ENCODE assay signal across 8 cellular contexts in the genomic region with DNA sequence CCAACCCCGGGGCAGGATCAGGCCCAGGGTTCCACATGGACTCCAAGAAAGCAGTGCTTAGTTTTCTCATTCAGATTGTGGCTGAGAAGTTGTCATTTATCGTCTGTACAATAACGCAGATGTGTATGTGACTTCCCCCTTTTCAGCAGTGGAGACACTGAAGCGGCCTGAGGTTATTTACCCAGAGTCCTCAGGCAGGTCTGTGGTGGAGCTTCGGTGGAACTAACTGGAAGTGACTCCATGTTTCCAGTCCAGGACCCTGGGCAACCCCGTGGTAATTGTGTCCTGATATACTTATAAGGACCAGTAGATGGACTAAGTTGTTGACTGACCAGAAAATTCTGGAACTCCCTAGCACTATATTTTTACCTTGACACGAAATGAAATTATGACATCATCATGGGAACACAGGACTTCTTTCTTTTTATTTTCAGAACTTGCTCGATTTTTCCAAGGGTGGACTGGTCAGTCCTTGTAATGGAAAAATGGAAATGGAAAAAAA. TPM values are rescaled to one million over a fixed set of nuclear protein-coding genes. Genes with fewer than 3 reads are reported as not detected.
A peak's percentile ranks its signal among the peaks of the same experiment; 100 is the strongest.
DNase-seq lines count a peak whose midpoint lies in the region; ATAC-seq and TF ChIP-seq lines count a peak whose summit lies in the region.

No MANE protein-coding gene starts in this region.

- no peak overlapping the region for H3K4ac ChIP-seq in neuronal stem cell (ENCODE audit: low read length)

- H3K23ac ChIP-seq in neuronal stem cell (ENCODE audit: low read depth, low read length, poor library complexity), result no peak overlapping the region

- peaks cover 0 to 10% of the 10 kb centered on the region in 2 donors for H3K36me3 ChIP-seq in neuronal stem cell (replicated peaks in 1 of 2; ENCODE audit: control insufficient read depth in 2 of 2, insufficient read depth in 2 of 2, low read length in 2 of 2)
- H3K36me3 ChIP-seq in sigmoid colon, result no peaks in the 10 kb centered on the region

- no peak overlapping the region for H2BK15ac ChIP-seq in neuronal stem cell (ENCODE audit: low read length)

- no peak for TF ChIP-seq CTCF in sigmoid colon (IDR thresholded peaks at IDR 0.05)

- no peak overlapping the region for H4K91ac ChIP-seq in neuronal stem cell (ENCODE audit: low read depth, low read length, poor library complexity)

- no peak overlapping the region for H2AFZ ChIP-seq in neuronal stem cell (ENCODE audit: low read length)

- no peak for ATAC-seq in right cardiac atrium

- H2AK5ac ChIP-seq in neuronal stem cell (ENCODE audit: low read depth, low read length), result no peak overlapping the region

- TF ChIP-seq EP300 in sigmoid colon (IDR thresholded peaks at IDR 0.05), result no peak

- peaks cover 10% of the 10 kb centered on the region for H3K79me1 ChIP-seq in neuronal stem cell (ENCODE audit: low read depth, low read length)

- no peak overlapping the region for H2BK120ac ChIP-seq in neuronal stem cell (ENCODE audit: low read depth, low read length)

- no peak overlapping the region for H3K9ac ChIP-seq in neuronal stem cell (ENCODE audit: low read depth, low read length, poor library complexity)

- peaks cover 0 to 8% of the 10 kb centered on the region in 2 donors for H3K4me1 ChIP-seq in neuronal stem cell (ENCODE audit: control insufficient read depth in 2 of 2, insufficient read depth in 1 of 2, low read depth in 1 of 2, low read length in 2 of 2)
- no peaks in the 10 kb centered on the region for H3K4me1 ChIP-seq in right cardiac atrium (ENCODE audit: control insufficient read depth, insufficient read depth, low read length)
- peaks cover 0 to 29% (median 25%) of the 10 kb centered on the region in 4 donors for H3K4me1 ChIP-seq in sigmoid colon

- H3K4me3 ChIP-seq in neuronal stem cell (ENCODE audit: low read length in 2 of 2), result no peak overlapping the region
- no peak overlapping the region for H3K4me3 ChIP-seq in right cardiac atrium (ENCODE audit: low read length)
- no peak overlapping the region for H3K4me3 ChIP-seq in sigmoid colon

- no peak for TF ChIP-seq POLR2A in sigmoid colon (IDR thresholded peaks at IDR 0.05)

- DNase-seq in stimulated activated CD4-positive, alpha-beta T cell treated with anti-CD3 and anti-CD28 coated beads, Interleukin-15, amount 100 ng/mL, for 24 hours, result peak; percentile 49
- DNase-seq in stimulated activated CD4-positive, alpha-beta T cell treated with anti-CD3 and anti-CD28 coated beads, Interleukin-4, amount 100 ng/mL, for 1 hour, result no peak
- DNase-seq in RPMI8226 (peak; percentile 67), epithelial cell of prostate (ENCODE audit: low read depth, low spot score) (no peak), neuronal stem cell (ENCODE audit: low spot score) (no peak), right cardiac atrium (no peak), sigmoid colon (no peak), NCI-H1417 treated with DMSO at 0.1 percent for 48 hours (lab: John Stamatoyannopoulos, UW) (no peak)

- H2BK12ac ChIP-seq in neuronal stem cell (ENCODE audit: low read length), result no peak overlapping the region

- H3K4me2 ChIP-seq in neuronal stem cell (ENCODE audit: insufficient read depth, low read length, poor library complexity, severe bottlenecking), result no peak overlapping the region

- no peak overlapping the region for H2BK5ac ChIP-seq in neuronal stem cell (ENCODE audit: low read length)

- intact Hi-C loops in right cardiac atrium (cut with DNase I), result loop anchor here in 1 of 4 donors (5.0 to 10.0 kb wide), 2 partner anchors 53 to 55 kb away; a partner anchor contains a TSS
- intact Hi-C loops in sigmoid colon (cut with DNase I), result loop anchor here (5.0 kb wide), 2 partner anchors 65 to 175 kb away; a partner anchor contains a TSS

- no peak overlapping the region for H3K14ac ChIP-seq in neuronal stem cell (ENCODE audit: low read length)

- no peaks in the 10 kb centered on the region for H3K9me3 ChIP-seq in neuronal stem cell (replicated peaks in 1 of 2; ENCODE audit: control insufficient read depth in 2 of 2, insufficient read depth in 1 of 2, low read depth in 1 of 2, low read length in 2 of 2)
- no peaks in the 10 kb centered on the region for H3K9me3 ChIP-seq in right cardiac atrium (ENCODE audit: control insufficient read depth, low read length)
- H3K9me3 ChIP-seq in sigmoid colon, result no peaks in the 10 kb centered on the region

- WGBS in neuronal stem cell (ENCODE audit: extremely low coverage in 2 of 2, insufficient read length in 2 of 2, insufficient replicate concordance in 1 of 2), 2 donors, result no CpG with 5 or more reads among the region's 8 CpGs
- 73% methylated on average over 8 of the region's 8 CpGs for WGBS in right cardiac atrium
- 57 to 80% methylated on average over 8 of the region's 8 CpGs for WGBS in sigmoid colon, 2 donors

- no peak overlapping the region for H4K8ac ChIP-seq in neuronal stem cell (ENCODE audit: low read depth, low read length)

- peak overlapping the region; percentile 92 for H3K27ac ChIP-seq in epithelial cell of prostate
- no peak overlapping the region for H3K27ac ChIP-seq in neuronal stem cell (replicated peaks; ENCODE audit: low read length)
- H3K27ac ChIP-seq in right cardiac atrium (ENCODE audit: low read length), result no peak overlapping the region
- H3K27ac ChIP-seq in sigmoid colon, result peak overlapping the region in 1 of 4 donors; percentile 99

- H3K27me3 ChIP-seq in neuronal stem cell (ENCODE audit: control insufficient read depth in 3 of 3, insufficient read depth in 3 of 3, low read depth in 1 of 3, low read length in 3 of 3) (peaks cover 0 to 15% (median 2%) of the 10 kb centered on the region in 3 experiments), right cardiac atrium (ENCODE audit: control insufficient read depth, insufficient read depth) (no peaks in the 10 kb centered on the region), sigmoid colon (no peaks in the 10 kb centered on the region)

- H3K18ac ChIP-seq in neuronal stem cell (ENCODE audit: low read length), result no peak overlapping the region

RNA-seq across cellular contexts. Expression of a gene that starts 1.0 kb away (rescaled TPM):
- polyA plus RNA-seq in neuronal stem cell (2013, experiment 1 of 2), result 11.5 TPM
- polyA plus RNA-seq in neuronal stem cell (2013, experiment 2 of 2), result 11.4 TPM
- total RNA-seq in right cardiac atrium (10 to 100 TPM; 21.9 to 32.6 (median 28.2) TPM), sigmoid colon (10 to 100 TPM in 1 of 4 donors, 1 to 10 TPM in 3; 7.7 to 11.5 (median 8.5) TPM)
- polyA plus RNA-seq in right cardiac atrium (63.8 TPM), sigmoid colon (10 to 100 TPM in 2 of 3 donors, 1 to 10 TPM in 1; 9.6 to 11.7 (median 10.9) TPM)

RNA-seq across cellular contexts. Expression of a gene that starts 53.7 kb away (rescaled TPM):
- 0.10 TPM for polyA plus RNA-seq in neuronal stem cell (2013, experiment 1 of 2)
- polyA plus RNA-seq in neuronal stem cell (2013, experiment 2 of 2), result 0.06 TPM
- total RNA-seq in right cardiac atrium (10 to 100 TPM in 3 of 4 donors, 1 to 10 TPM in 1; 9.0 to 16.1 (median 12.2) TPM), sigmoid colon (10 to 100 TPM; 10.3 to 12.2 (median 11.0) TPM)
- polyA plus RNA-seq in right cardiac atrium (3.0 TPM), sigmoid colon (1 to 10 TPM; 1.8 to 8.4 (median 3.2) TPM)

Comparison
In these comparisons a context has a peak if more than half of its experiments do, and no peak if none do; other contexts are left out.
1. DNase-seq: peak in stimulated activated CD4-positive, alpha-beta T cell treated with anti-CD3 and anti-CD28 coated beads, Interleukin-15, amount 100 ng/mL, for 24 hours (single experiment) and RPMI8226 (single experiment); none in stimulated activated CD4-positive, alpha-beta T cell treated with anti-CD3 and anti-CD28 coated beads, Interleukin-4, amount 100 ng/mL, for 1 hour (single experiment), epithelial cell of prostate (single experiment), neuronal stem cell (single experiment), right cardiac atrium (0 of 3), sigmoid colon (single experiment) and NCI-H1417 treated with DMSO at 0.1 percent for 48 hours (single experiment).